21 cellular contexts compared by ENCODE assay signal in genomic region chr3:124873241-124873640, GRCh38. TPM values are rescaled to one million over a fixed set of nuclear protein-coding genes. Genes with fewer than 3 reads are reported as not detected.
DNase-seq lines count a peak whose midpoint lies in the region; ATAC-seq, FAIRE-seq and TF ChIP-seq lines count a peak whose summit lies in the region.
"Had no signal": no experiment of that assay in that cellular context is flagged by ENCODE, and none has a peak within 500 bp of the region (broad histone marks: within the 10 kb centered on the region; RNA-seq: fewer than 3 reads in every experiment).

No MANE protein-coding gene starts in this region.

- H3K27ac ChIP-seq in A549 (peak overlapping the region in 1 of 2 experiments; percentile 31; a peak in 2 of 6 replicates), IMR-90 (ENCODE audit: insufficient read depth, low read length) (no peak overlapping the region), endodermal cell (ENCODE audit: low read depth, low read length) (no peak overlapping the region), thyroid gland (no peak overlapping the region)
- H3K27ac ChIP-seq: 22Rv1, KMS-11, SJSA1 had no signal

- H3K18ac ChIP-seq in IMR-90 (ENCODE audit: low read depth, low read length): no peak overlapping the region

- H2AFZ ChIP-seq in IMR-90 (replicated peaks; ENCODE audit: low read length, poor library complexity): no peak overlapping the region

- H3K4me3 Mint-ChIP-seq in endodermal cell: peak overlapping the region; percentile 9
- H3K4me3 Mint-ChIP-seq in neural crest cell: peak overlapping the region; percentile 31
- H3K4me3 Mint-ChIP-seq: CD4-positive, CD25-positive, alpha-beta regulatory T cell had no signal

- dilution Hi-C loops in IMR-90 (cut with HindIII; ENCODE audit: low sequenced_read_pairs, unreplicated experiment): no loop called here

- no peak overlapping the region for H4K5ac ChIP-seq in IMR-90 (ENCODE audit: low read depth, low read length)

- H3K36me3 ChIP-seq in IMR-90 (ENCODE audit: control insufficient read depth, insufficient read depth, low read length): peaks cover 13% of the 10 kb centered on the region
- H3K36me3 ChIP-seq in endodermal cell (ENCODE audit: control insufficient read depth, insufficient read depth, low read length): peaks cover 65% of the 10 kb centered on the region
- peaks cover 0 to 5% of the 10 kb centered on the region in 2 donors for H3K36me3 ChIP-seq in thyroid gland
- H3K36me3 ChIP-seq: BE2C, SJSA1 had no signal

- H3K14ac ChIP-seq in IMR-90 (replicated peaks; ENCODE audit: low read depth, low read length): 0 out of 2 replicates have a peak overlapping the region, but pooled peaks have one; percentile 2

- peaks cover 21% of the 10 kb centered on the region for H3K9me1 ChIP-seq in IMR-90 (ENCODE audit: insufficient read depth, low read length)

- intact Hi-C loops in IMR-90 (cut with micrococcal nuclease) (no loop called here), thyroid gland (cut with DNase I) (no loop called here)

- no peak for DNase-seq in A549 (ENCODE audit: low read depth in 1 of 2, low spot score in 1 of 2)
- DNase-seq in IMR-90: no peak
- no peak for DNase-seq in endodermal cell
- DNase-seq in neural crest cell (ENCODE audit: low read depth, low spot score): no peak
- DNase-seq in thyroid gland: no peak
- DNase-seq in NCI-H82 treated with DMSO at 0.1 percent for 48 hours (lab: John Stamatoyannopoulos, UW; ENCODE audit: unreplicated experiment): no peak
- DNase-seq in stimulated activated CD4-positive, alpha-beta T cell treated with anti-CD3 and anti-CD28 coated beads, Interleukin-15, amount 100 ng/mL, for 24 hours: no peak
- DNase-seq: BE2C; Caco-2; CD4-positive, CD25-positive, alpha-beta regulatory T cell; DMS153; GOT3; NCI-H1417; NCI-H187 treated with DMSO at 0.1 percent for 48 hours; NCI-H226; NCI-H524 had no signal

- H2BK15ac ChIP-seq in IMR-90 (ENCODE audit: low read depth, low read length): 0 out of 3 replicates have a peak overlapping the region, but pooled peaks have one; percentile 30

- ATAC-seq in A549 (no peak), IMR-90 (ENCODE audit: low read depth) (peak; percentile 14), HG02571 (IDR thresholded peaks at IDR 0.05; ENCODE audit: unreplicated experiment) (no peak)

- no TSS peak for BruUV-seq in IMR-90 (replicated peaks; lab: Mats Ljungman, UMichigan)

- H3K27me3 ChIP-seq in IMR-90 (ENCODE audit: control insufficient read depth, insufficient read depth, low read length): no peaks in the 10 kb centered on the region
- no peaks in the 10 kb centered on the region for H3K27me3 ChIP-seq in endodermal cell (ENCODE audit: control insufficient read depth, insufficient read depth, low read length, poor library complexity, severe bottlenecking)
- no peaks in the 10 kb centered on the region for H3K27me3 ChIP-seq in thyroid gland
- H3K27me3 ChIP-seq: BE2C, SJSA1 had no signal

- H2BK5ac ChIP-seq in IMR-90 (ENCODE audit: low read depth, low read length, poor library complexity, severe bottlenecking): no peak overlapping the region

- no peak overlapping the region; a peak in 1 of 4 replicates for H4K8ac ChIP-seq in IMR-90 (ENCODE audit: low read depth in 2 of 2, low read length in 2 of 2)

- no peak overlapping the region for H2BK20ac ChIP-seq in IMR-90 (ENCODE audit: low read depth, low read length)

- H3K4me1 Mint-ChIP-seq in endodermal cell: peaks cover 39% of the 10 kb centered on the region
- peaks cover 35% of the 10 kb centered on the region for H3K4me1 Mint-ChIP-seq in neural crest cell
- H3K4me1 Mint-ChIP-seq: CD4-positive, CD25-positive, alpha-beta regulatory T cell had no signal

- TF ChIP-seq POLR2A in A549 (IDR thresholded peaks at IDR 0.05; ENCODE audit: low read length): no peak
- TF ChIP-seq POLR2A in IMR-90 (IDR thresholded peaks at IDR 0.05; ENCODE audit: low read depth, low read length): no peak
- TF ChIP-seq POLR2A in thyroid gland (IDR thresholded peaks at IDR 0.05): no peak

- H3K9me3 Mint-ChIP-seq in endodermal cell (no peaks in the 10 kb centered on the region), neural crest cell (no peaks in the 10 kb centered on the region)

- peak overlapping the region; percentile 7; the same call in 2 of the 3 replicates for H3K4me2 ChIP-seq in A549
- H3K4me2 ChIP-seq in IMR-90 (ENCODE audit: low read depth, low read length): no peak overlapping the region
- H3K4me2 ChIP-seq: KMS-11 had no signal

- FAIRE-seq in A549 (lab: Jason Lieb, UNC): no peak
- FAIRE-seq: GM12891 had no signal

- H3K36me3 Mint-ChIP-seq in endodermal cell (ENCODE audit: low read depth) (peaks cover 41% of the 10 kb centered on the region), neural crest cell (ENCODE audit: low read depth) (peaks cover 5% of the 10 kb centered on the region)
- H3K36me3 Mint-ChIP-seq: CD4-positive, CD25-positive, alpha-beta regulatory T cell had no signal

- CTCF ChIA-PET in A549 (lab: Yijun Ruan, JAX): interaction anchor here (1.3 kb wide), 1 partner anchor 16 kb away, joined by 4 read pairs; no protein-coding TSS in a partner anchor
- CTCF ChIA-PET in IMR-90 (lab: Yijun Ruan, JAX): interaction anchor here (1.4 kb wide), 1 partner anchor 10 kb away, joined by 4 read pairs; no protein-coding TSS in a partner anchor

- TF ChIP-seq RAD21 in A549 (conservative IDR thresholded peaks at IDR 0.05 in 1 of 2, IDR thresholded peaks at IDR 0.05 in 1 of 2): no peak
- TF ChIP-seq RAD21 in IMR-90 (IDR thresholded peaks at IDR 0.05; ENCODE audit: low read length): no peak

- no peak for TF ChIP-seq EP300 in A549 (IDR thresholded peaks at IDR 0.05)

- 85% methylated on average over 1 of the region's 1 CpG for WGBS in A549 (ENCODE audit: missing lambda C conversion rate)
- WGBS in IMR-90 (ENCODE audit: extremely low coverage in 2 of 2, insufficient read length in 1 of 2), 2 experiments: no CpG with 5 or more reads among the region's 1 CpG
- 86% methylated on average over 1 of the region's 1 CpG; no CpG with 5 or more reads in 1 of the 2 experiments for WGBS in endodermal cell (ENCODE audit: insufficient coverage in 1 of 2, insufficient read length in 1 of 2), 2 experiments
- WGBS in thyroid gland, 2 donors: 78 to 80% methylated on average over 1 of the region's 1 CpG

- POLR2A ChIA-PET in A549 (lab: Yijun Ruan, JAX) (no interaction called here), IMR-90 (lab: Charles Lee; ENCODE audit: unreplicated experiment) (no interaction called here)

- H3K27me3 Mint-ChIP-seq in endodermal cell (ENCODE audit: insufficient read depth) (no peaks in the 10 kb centered on the region), neural crest cell (ENCODE audit: low read depth) (no peaks in the 10 kb centered on the region)

- TF ChIP-seq CTCF in A549 (IDR thresholded peaks at IDR 0.05): no peak
- TF ChIP-seq CTCF in IMR-90 (conservative IDR thresholded peaks at IDR 0.05; ENCODE audit: low read depth, low read length): no peak
- TF ChIP-seq CTCF in endodermal cell (conservative IDR thresholded peaks at IDR 0.05): no peak
- no peak for TF ChIP-seq CTCF in neural crest cell (conservative IDR thresholded peaks at IDR 0.05)
- TF ChIP-seq CTCF in thyroid gland (IDR thresholded peaks at IDR 0.05): no peak

- H3K4me1 ChIP-seq in A549 (peaks cover 58% of the 10 kb centered on the region), IMR-90 (ENCODE audit: control insufficient read depth, insufficient read depth, low read length) (peaks cover 7% of the 10 kb centered on the region), endodermal cell (ENCODE audit: control insufficient read depth, insufficient read depth, low read length) (peaks cover 3% of the 10 kb centered on the region), thyroid gland (peaks cover 8 to 12% of the 10 kb centered on the region in 2 donors)

- H3K79me1 ChIP-seq in IMR-90 (ENCODE audit: low read depth in 1 of 2, low read length in 2 of 2): peaks cover 16 to 68% of the 10 kb centered on the region in 2 experiments

- H3K23ac ChIP-seq in IMR-90 (ENCODE audit: low read depth, low read length): 0 out of 2 replicates have a peak overlapping the region, but pooled peaks have one; percentile 1

- H3K4me3 ChIP-seq in A549 (no peak overlapping the region), IMR-90 (ENCODE audit: insufficient read depth, low read depth, low read length) (no peak overlapping the region), endodermal cell (ENCODE audit: low read length) (no peak overlapping the region), thyroid gland (replicated peaks in 1 of 3) (no peak overlapping the region)
- H3K4me3 ChIP-seq: SJSA1 had no signal

- H4K20me1 ChIP-seq in IMR-90 (ENCODE audit: insufficient read depth, low read length): peaks cover 10% of the 10 kb centered on the region

- H2BK120ac ChIP-seq in IMR-90 (ENCODE audit: low read depth, low read length): no peak overlapping the region

- H3K9ac ChIP-seq in IMR-90 (ENCODE audit: low read depth, low read length) (no peak overlapping the region), endodermal cell (ENCODE audit: extremely low read depth, low read length, poor library complexity, severe bottlenecking) (no peak overlapping the region)
- H3K9ac ChIP-seq: KMS-11 had no signal

- in situ Hi-C loops in IMR-90 (cut with MboI; ENCODE audit: low sequenced_read_pairs): no loop called here

- peak overlapping the region; percentile 2; the same call in 1 of the 2 replicates for H3K4ac ChIP-seq in IMR-90 (ENCODE audit: low read depth, low read length)

- H3K27ac Mint-ChIP-seq in endodermal cell (peak overlapping the region; percentile 87), neural crest cell (ENCODE audit: unreplicated experiment) (no peak overlapping the region)
- H3K27ac Mint-ChIP-seq: CD4-positive, CD25-positive, alpha-beta regulatory T cell had no signal

- H2AK5ac ChIP-seq in IMR-90 (ENCODE audit: low read depth, low read length): peak overlapping the region; percentile 59; the same call in 1 of the 2 replicates

- H4K91ac ChIP-seq in IMR-90 (ENCODE audit: insufficient read depth, low read depth, low read length): no peak overlapping the region

- no peak overlapping the region for H3K56ac ChIP-seq in IMR-90 (ENCODE audit: extremely low read depth, insufficient read depth, low read length)

- no peaks in the 10 kb centered on the region for H3K9me3 ChIP-seq in A549
- no peaks in the 10 kb centered on the region for H3K9me3 ChIP-seq in IMR-90 (ENCODE audit: control insufficient read depth, insufficient read depth, low read length)
- H3K9me3 ChIP-seq in endodermal cell (ENCODE audit: control insufficient read depth, low read length): no peaks in the 10 kb centered on the region
- H3K9me3 ChIP-seq in thyroid gland: no peaks in the 10 kb centered on the region
- H3K9me3 ChIP-seq: BE2C, Caco-2, SJSA1 had no signal

- no peak overlapping the region for H2AK9ac ChIP-seq in IMR-90 (replicated peaks; ENCODE audit: low read depth, low read length, poor library complexity)

RNA-seq across cellular contexts. Expression of gene ITGB5, which starts 13.9 kb away (rescaled TPM):
- 260 and 476 TPM in 2 replicates for polyA plus RNA-seq in A549 (2011; rRNA removed)
- 393 and 412 TPM in 2 replicates for polyA plus RNA-seq in A549 (2012; cell fraction: cytosol; rRNA removed)
- 508 and 526 TPM in 2 replicates for polyA plus RNA-seq in A549 (2012; cell fraction: nucleus; rRNA removed)
- polyA plus RNA-seq in A549 (2017; fragmentation: RNase III; extraction: RNeasy Plus Mini Kit Qiagen cat#74134 plus additional on column Dnase treatment): 174 to 209 TPM (median 201 TPM) in 3 replicates
- polyA minus RNA-seq in A549 (2011; rRNA and poly(A)+ RNA removed): 629 and 645 TPM in 2 replicates
- 71.7 and 85.0 TPM in 2 replicates for total RNA-seq in IMR-90 (2012; rRNA removed)
- 101 and 102 TPM in 2 replicates for polyA plus RNA-seq in IMR-90 (2012; rRNA removed)
- 155 and 524 TPM in 2 replicates for polyA plus RNA-seq in IMR-90 (2012; cell fraction: cytosol; rRNA removed)
- polyA plus RNA-seq in IMR-90 (2012; cell fraction: nucleus; rRNA removed; ENCODE audit: low replicate concordance): 43.5 and 72.2 TPM in 2 replicates
- 100 to 1,000 TPM; 262 to 329 TPM for total RNA-seq in endodermal cell
- 62.0 TPM for polyA plus RNA-seq in endodermal cell (2013, experiment 1 of 2)
- 71.0 TPM for polyA plus RNA-seq in endodermal cell (2013, experiment 2 of 2)
- total RNA-seq in neural crest cell: 66.1 and 81.9 TPM in 2 replicates
- 100 to 1,000 TPM in 3 of 4 donors, 10 to 100 TPM in 1; 79.2 to 122 (median 110) TPM for total RNA-seq in thyroid gland
